ENCODE assay signal across 24 cellular contexts in the genomic region with DNA sequence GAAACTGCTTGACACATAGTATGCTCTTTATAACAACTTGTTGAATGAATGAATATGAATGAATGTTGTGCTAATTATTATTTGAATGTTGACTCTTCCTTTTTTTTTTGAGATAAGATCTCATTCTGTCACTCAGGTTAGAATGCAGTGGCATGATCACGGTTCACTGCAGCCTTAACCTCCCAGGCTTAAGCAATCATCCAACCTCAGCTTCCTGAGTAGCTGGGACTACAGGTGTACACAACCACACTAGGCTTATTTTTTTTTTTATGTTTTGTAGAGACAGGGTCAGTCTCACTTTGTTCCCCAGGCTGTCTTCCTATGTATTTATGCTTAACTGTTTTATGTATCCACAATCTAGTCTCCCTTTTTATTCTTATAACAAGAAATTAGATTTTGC.
"Had no signal": no experiment of that assay in that cellular context is flagged by ENCODE, and none has a peak within 500 bp of the region (broad histone marks: within the 10 kb centered on the region; RNA-seq: fewer than 3 reads in every experiment).

No MANE protein-coding gene starts in this region.

- H3K36me3 ChIP-seq: esophagus squamous epithelium, heart right ventricle, left ventricle myocardium inferior, transverse colon had no signal

- H3K27me3 Mint-ChIP-seq: activated CD4-positive, alpha-beta T cell treated with anti-CD3 and anti-CD28 coated beads for 36 hours; central memory CD8-positive, alpha-beta T cell; natural killer cell treated with Interleukin-12 subunit alpha and Interleukin-12 subunit beta and Interleukin-15 and Interleukin-18, amount 100 ng/mL, for 72 hours had no signal

- H3K9me3 ChIP-seq: esophagus squamous epithelium, mucosa of descending colon, testis, transverse colon had no signal

- H3K4me1 ChIP-seq: esophagus squamous epithelium, left ventricle myocardium inferior, testis, transverse colon had no signal

- H3K27ac Mint-ChIP-seq: activated CD4-positive, alpha-beta T cell treated with anti-CD3 and anti-CD28 coated beads for 36 hours; activated naive CD4-positive, alpha-beta T cell treated with anti-CD3 and anti-CD28 coated beads, Interleukin-2, amount 50 U/mL, for 72 hours; activated T-cell treated with anti-CD3 and anti-CD28 coated beads, Interleukin-2, amount 50 U/mL, for 72 hours; natural killer cell treated with Interleukin-12 subunit alpha and Interleukin-12 subunit beta and Interleukin-15 and Interleukin-18, amount 100 ng/mL, for 72 hours; stimulated activated naive B cell treated with anti-CD40 and anti-IgM and Interleukin-4, amounts not matched to agents 10 μg/mL and 1 μg/mL and 100 μg/mL, for 72 hours had no signal

- H3K27ac ChIP-seq: epithelial cell of prostate, esophagus squamous epithelium, heart right ventricle, left ventricle myocardium inferior, testis, transverse colon had no signal

- H3K9me3 Mint-ChIP-seq: activated T-cell treated with anti-CD3 and anti-CD28 coated beads, Interleukin-2, amount 50 U/mL, for 72 hours; central memory CD8-positive, alpha-beta T cell; natural killer cell treated with Interleukin-12 subunit alpha and Interleukin-12 subunit beta and Interleukin-15 and Interleukin-18, amount 100 ng/mL, for 72 hours had no signal

- H3K4me1 Mint-ChIP-seq: activated CD4-positive, alpha-beta T cell treated with anti-CD3 and anti-CD28 coated beads for 36 hours; central memory CD8-positive, alpha-beta T cell had no signal

- H3K4me3 Mint-ChIP-seq: activated CD4-positive, alpha-beta T cell treated with anti-CD3 and anti-CD28 coated beads for 36 hours; activated T-cell treated with anti-CD3 and anti-CD28 coated beads, Interleukin-2, amount 50 U/mL, for 72 hours; central memory CD8-positive, alpha-beta T cell; natural killer cell treated with Interleukin-12 subunit alpha and Interleukin-12 subunit beta and Interleukin-15 and Interleukin-18, amount 100 ng/mL, for 72 hours; stimulated activated naive B cell treated with anti-CD40 and anti-IgM and Interleukin-4, amounts not matched to agents 10 μg/mL and 1 μg/mL and 100 μg/mL, for 72 hours had no signal

- DNase-seq: activated CD4-positive, alpha-beta T cell treated with anti-CD3 and anti-CD28 coated beads for 36 hours; activated CD4-positive, alpha-beta T cell treated with anti-CD3 and anti-CD28 coated beads, Interleukin-2, amount 50 U/mL, for 4 hours; activated CD4-positive, CD25-positive, alpha-beta regulatory T cell; activated naive CD4-positive, alpha-beta T cell; activated T-cell treated with anti-CD3 and anti-CD28 coated beads for 4 hours; activated T-cell treated with anti-CD3 and anti-CD28 coated beads, Interleukin-2, amount 50 U/mL, for 72 hours; dermis blood vessel endothelial cell; effector CD8-positive, alpha-beta T cell; esophagus squamous epithelium; foreskin melanocyte; heart right ventricle; left ventricle myocardium inferior; mucosa of descending colon; right cardiac atrium; stimulated activated CD4-positive, alpha-beta T cell treated with anti-CD3 and anti-CD28 coated beads, Interleukin-15, amount 100 ng/mL, for 24 hours; stimulated activated CD4-positive, alpha-beta T cell treated with anti-CD3 and anti-CD28 coated beads, Interleukin-2, amount 100 ng/mL, for 24 hours; stimulated activated naive B cell treated with anti-CD40 and anti-IgM and Interleukin-4, amounts not matched to agents 10 μg/mL and 1 μg/mL and 100 μg/mL, for 72 hours; testis; transverse colon had no signal

- H3K4me3 ChIP-seq: esophagus squamous epithelium, heart right ventricle, left ventricle myocardium inferior, lung, mucosa of descending colon, testis, transverse colon had no signal

- H3K27me3 ChIP-seq: esophagus squamous epithelium, testis, transverse colon had no signal

- ATAC-seq: activated CD4-positive, alpha-beta T cell treated with anti-CD3 and anti-CD28 coated beads for 36 hours; activated naive CD4-positive, alpha-beta T cell treated with anti-CD3 and anti-CD28 coated beads, Interleukin-2, amount 50 U/mL, for 72 hours; activated T-cell treated with anti-CD3 and anti-CD28 coated beads, Interleukin-2, amount 50 U/mL, for 72 hours; heart right ventricle; mucosa of descending colon; natural killer cell treated with Interleukin-12 subunit alpha and Interleukin-12 subunit beta and Interleukin-15 and Interleukin-18, amount 100 ng/mL, for 72 hours; right cardiac atrium; stimulated activated naive B cell treated with anti-CD40 and anti-IgM and Interleukin-4, amounts not matched to agents 10 μg/mL and 1 μg/mL and 100 μg/mL, for 72 hours had no signal
